ENCODE assay signal across 25 cellular contexts in genomic region chr11:62193954-62194353, GRCh38. TPM values are rescaled to one million over a fixed set of nuclear protein-coding genes. Genes with fewer than 3 reads are reported as not detected.
A peak's percentile ranks its signal among the peaks of the same experiment; 100 is the strongest.
DNase-seq lines count a peak whose midpoint lies in the region; ATAC-seq and TF ChIP-seq lines count a peak whose summit lies in the region.
"Had no signal": no experiment of that assay in that cellular context is flagged by ENCODE, and none has a peak within 500 bp of the region (broad histone marks: within the 10 kb centered on the region; RNA-seq: fewer than 3 reads in every experiment).

No MANE protein-coding gene starts in this region.

- no peak overlapping the region for H3K4me3 ChIP-seq in epithelial cell of esophagus (ENCODE audit: low read length)
- H3K4me3 ChIP-seq: BLaER1 treated with 17β-estradiol and CSF1 and Interleukin-3, amounts not matched to agents 10 nM and 100 nM; lower lobe of right lung; MG63; thoracic aorta had no signal

- TF ChIP-seq CTCF in epithelial cell of esophagus (IDR thresholded peaks at IDR 0.05; ENCODE audit: insufficient read depth, low read depth, low read length, missing control alignments), result no peak
- TF ChIP-seq CTCF in progenitor cell of endocrine pancreas (IDR thresholded peaks at IDR 0.05; ENCODE audit: unreplicated experiment), result no peak

- no peaks in the 10 kb centered on the region for H3K36me3 Mint-ChIP-seq in activated CD4-positive, alpha-beta memory T cell treated with anti-CD3 and anti-CD28 coated beads for 36 hours
- no peaks in the 10 kb centered on the region for H3K36me3 Mint-ChIP-seq in activated CD4-positive, alpha-beta memory T cell treated with anti-CD3 and anti-CD28 coated beads, Interleukin-2, amount 10 ng/mL, durations not matched to agents 7 days and 5 days (ENCODE audit: low read depth)
- H3K36me3 Mint-ChIP-seq in progenitor cell of endocrine pancreas (ENCODE audit: insufficient read depth), result no peaks in the 10 kb centered on the region
- H3K36me3 Mint-ChIP-seq: naive thymus-derived CD8-positive, alpha-beta T cell had no signal

- DNase-seq in activated CD4-positive, alpha-beta memory T cell treated with anti-CD3 and anti-CD28 coated beads for 36 hours, result peak; percentile 11
- no peak for DNase-seq in activated CD4-positive, alpha-beta memory T cell treated with anti-CD3 and anti-CD28 coated beads, Interleukin-2, amount 10 ng/mL, durations not matched to agents 7 days and 5 days
- peak; percentile 14 for DNase-seq in RPMI7951 (ENCODE audit: low read depth)
- DNase-seq in epithelial cell of esophagus (ENCODE audit: low read depth), result peak; percentile 30
- peak; percentile 54 for DNase-seq in progenitor cell of endocrine pancreas (ENCODE audit: low spot score, unreplicated experiment)
- no peak for DNase-seq in activated effector memory CD4-positive, alpha-beta T cell treated with Interleukin-2 at 50 U/mL for 16 hours
- no peak for DNase-seq in dedifferentiated amniotic fluid mesenchymal stem cell (ENCODE audit: extremely low spot score)
- DNase-seq: activated CD4-positive, CD25-positive, alpha-beta regulatory T cell; amygdala; DMS153; foreskin melanocyte; lower lobe of right lung; MG63; naive thymus-derived CD8-positive, alpha-beta T cell; NCI-H2029; SHP77; T-helper 17 cell had no signal

- CTCF ChIA-PET in activated CD4-positive, alpha-beta memory T cell treated with anti-CD3 and anti-CD28 coated beads for 36 hours (lab: Charles Lee), result no interaction called here
- CTCF ChIA-PET in activated CD4-positive, alpha-beta memory T cell treated with anti-CD3 and anti-CD28 coated beads, Interleukin-2, amount 10 ng/mL, durations not matched to agents 7 days and 5 days (lab: Charles Lee), result no interaction called here

- POLR2A ChIA-PET in activated CD4-positive, alpha-beta memory T cell treated with anti-CD3 and anti-CD28 coated beads for 36 hours (lab: Charles Lee), result no interaction called here
- POLR2A ChIA-PET in activated CD4-positive, alpha-beta memory T cell treated with anti-CD3 and anti-CD28 coated beads, Interleukin-2, amount 10 ng/mL, durations not matched to agents 7 days and 5 days (lab: Charles Lee), result no interaction called here

- peaks cover 37% of the 10 kb centered on the region for H3K27me3 Mint-ChIP-seq in activated CD4-positive, alpha-beta memory T cell treated with anti-CD3 and anti-CD28 coated beads for 36 hours
- H3K27me3 Mint-ChIP-seq in activated CD4-positive, alpha-beta memory T cell treated with anti-CD3 and anti-CD28 coated beads, Interleukin-2, amount 10 ng/mL, durations not matched to agents 7 days and 5 days, result peaks cover 41% of the 10 kb centered on the region
- peaks cover 11% of the 10 kb centered on the region for H3K27me3 Mint-ChIP-seq in progenitor cell of endocrine pancreas

- intact Hi-C loops in activated CD4-positive, alpha-beta memory T cell treated with anti-CD3 and anti-CD28 coated beads for 36 hours (cut with micrococcal nuclease), result no loop called here

- no peak for ATAC-seq in HG03520 (IDR thresholded peaks at IDR 0.05; ENCODE audit: unreplicated experiment)
- ATAC-seq: naive thymus-derived CD8-positive, alpha-beta T cell; T-helper 17 cell had no signal

- no peaks in the 10 kb centered on the region for H3K9me3 Mint-ChIP-seq in activated CD4-positive, alpha-beta memory T cell treated with anti-CD3 and anti-CD28 coated beads for 36 hours
- H3K9me3 Mint-ChIP-seq in activated CD4-positive, alpha-beta memory T cell treated with anti-CD3 and anti-CD28 coated beads, Interleukin-2, amount 10 ng/mL, durations not matched to agents 7 days and 5 days, result no peaks in the 10 kb centered on the region
- no peaks in the 10 kb centered on the region for H3K9me3 Mint-ChIP-seq in progenitor cell of endocrine pancreas (ENCODE audit: low read depth)
- H3K9me3 Mint-ChIP-seq: naive thymus-derived CD8-positive, alpha-beta T cell had no signal

- no peaks in the 10 kb centered on the region for H3K4me1 Mint-ChIP-seq in activated CD4-positive, alpha-beta memory T cell treated with anti-CD3 and anti-CD28 coated beads for 36 hours (ENCODE audit: low read depth)
- no peaks in the 10 kb centered on the region for H3K4me1 Mint-ChIP-seq in activated CD4-positive, alpha-beta memory T cell treated with anti-CD3 and anti-CD28 coated beads, Interleukin-2, amount 10 ng/mL, durations not matched to agents 7 days and 5 days
- H3K4me1 Mint-ChIP-seq in progenitor cell of endocrine pancreas (ENCODE audit: low read depth), result peaks cover 12% of the 10 kb centered on the region
- H3K4me1 Mint-ChIP-seq: T-helper 17 cell had no signal

- no peak overlapping the region for H3K27ac Mint-ChIP-seq in activated CD4-positive, alpha-beta memory T cell treated with anti-CD3 and anti-CD28 coated beads for 36 hours
- no peak overlapping the region for H3K27ac Mint-ChIP-seq in activated CD4-positive, alpha-beta memory T cell treated with anti-CD3 and anti-CD28 coated beads, Interleukin-2, amount 10 ng/mL, durations not matched to agents 7 days and 5 days
- no peak overlapping the region for H3K27ac Mint-ChIP-seq in progenitor cell of endocrine pancreas
- H3K27ac Mint-ChIP-seq: T-helper 17 cell had no signal

- H3K4me3 Mint-ChIP-seq in activated CD4-positive, alpha-beta memory T cell treated with anti-CD3 and anti-CD28 coated beads for 36 hours, result no peak overlapping the region
- H3K4me3 Mint-ChIP-seq in activated CD4-positive, alpha-beta memory T cell treated with anti-CD3 and anti-CD28 coated beads, Interleukin-2, amount 10 ng/mL, durations not matched to agents 7 days and 5 days, result no peak overlapping the region
- H3K4me3 Mint-ChIP-seq in progenitor cell of endocrine pancreas (ENCODE audit: low read depth), result no peak overlapping the region
- H3K4me3 Mint-ChIP-seq: T-helper 17 cell had no signal

RNA-seq across cellular contexts. Expression of gene SCGB1D1, which starts 3.9 kb away (rescaled TPM):
- total RNA-seq in activated CD4-positive, alpha-beta memory T cell treated with anti-CD3 and anti-CD28 coated beads for 36 hours, result not detected
- total RNA-seq in activated CD4-positive, alpha-beta memory T cell treated with anti-CD3 and anti-CD28 coated beads, Interleukin-2, amount 10 ng/mL, durations not matched to agents 7 days and 5 days, result not detected
- total RNA-seq in RPMI7951 (2014; rRNA removed; shearing (Covaris generic)), result not detected in 2 replicates
- total RNA-seq in progenitor cell of endocrine pancreas, result not detected in 2 replicates
- total RNA-seq: activated CD8-positive, alpha-beta memory T cell treated with anti-CD3 and anti-CD28 coated beads for 36 hours; cerebellum; H4; lower lobe of right lung; naive thymus-derived CD8-positive, alpha-beta T cell; NCI-H460; posterior vena cava; T-helper 17 cell; thoracic aorta had no signal

RNA-seq across cellular contexts. Expression of gene SCGB2A1, which starts 14.5 kb away (rescaled TPM):
- total RNA-seq in activated CD4-positive, alpha-beta memory T cell treated with anti-CD3 and anti-CD28 coated beads for 36 hours, result not detected
- not detected for total RNA-seq in activated CD4-positive, alpha-beta memory T cell treated with anti-CD3 and anti-CD28 coated beads, Interleukin-2, amount 10 ng/mL, durations not matched to agents 7 days and 5 days
- not detected in 2 replicates for total RNA-seq in RPMI7951 (2014; rRNA removed; shearing (Covaris generic))
- total RNA-seq in progenitor cell of endocrine pancreas, result not detected in 2 replicates
- total RNA-seq: activated CD8-positive, alpha-beta memory T cell treated with anti-CD3 and anti-CD28 coated beads for 36 hours; cerebellum; H4; naive thymus-derived CD8-positive, alpha-beta T cell; NCI-H460; posterior vena cava; T-helper 17 cell; thoracic aorta had no signal

RNA-seq across cellular contexts. Expression of gene SCGB1D2, which starts 48.1 kb away (rescaled TPM):
- not detected for total RNA-seq in activated CD4-positive, alpha-beta memory T cell treated with anti-CD3 and anti-CD28 coated beads for 36 hours
- total RNA-seq in activated CD4-positive, alpha-beta memory T cell treated with anti-CD3 and anti-CD28 coated beads, Interleukin-2, amount 10 ng/mL, durations not matched to agents 7 days and 5 days, result not detected
- not detected in 2 replicates for total RNA-seq in RPMI7951 (2014; rRNA removed; shearing (Covaris generic))
- total RNA-seq in progenitor cell of endocrine pancreas, result not detected in 2 replicates
- total RNA-seq: activated CD8-positive, alpha-beta memory T cell treated with anti-CD3 and anti-CD28 coated beads for 36 hours; cerebellum; H4; lower lobe of right lung; naive thymus-derived CD8-positive, alpha-beta T cell; NCI-H460; posterior vena cava; T-helper 17 cell; thoracic aorta had no signal

Comparison
In these comparisons a context has a peak if more than half of its experiments do, and no peak if none do; other contexts are left out.
1. DNase-seq: peak in activated CD4-positive, alpha-beta memory T cell treated with anti-CD3 and anti-CD28 coated beads for 36 hours (single experiment), RPMI7951 (single experiment), epithelial cell of esophagus (single experiment) and progenitor cell of endocrine pancreas (single experiment); none in activated CD4-positive, alpha-beta memory T cell treated with anti-CD3 and anti-CD28 coated beads, Interleukin-2, amount 10 ng/mL, durations not matched to agents 7 days and 5 days (single experiment), activated effector memory CD4-positive, alpha-beta T cell treated with Interleukin-2 at 50 U/mL for 16 hours (single experiment) and dedifferentiated amniotic fluid mesenchymal stem cell (single experiment).